Comparison of ENCODE assay signal across 9 cellular contexts in the genomic region with DNA sequence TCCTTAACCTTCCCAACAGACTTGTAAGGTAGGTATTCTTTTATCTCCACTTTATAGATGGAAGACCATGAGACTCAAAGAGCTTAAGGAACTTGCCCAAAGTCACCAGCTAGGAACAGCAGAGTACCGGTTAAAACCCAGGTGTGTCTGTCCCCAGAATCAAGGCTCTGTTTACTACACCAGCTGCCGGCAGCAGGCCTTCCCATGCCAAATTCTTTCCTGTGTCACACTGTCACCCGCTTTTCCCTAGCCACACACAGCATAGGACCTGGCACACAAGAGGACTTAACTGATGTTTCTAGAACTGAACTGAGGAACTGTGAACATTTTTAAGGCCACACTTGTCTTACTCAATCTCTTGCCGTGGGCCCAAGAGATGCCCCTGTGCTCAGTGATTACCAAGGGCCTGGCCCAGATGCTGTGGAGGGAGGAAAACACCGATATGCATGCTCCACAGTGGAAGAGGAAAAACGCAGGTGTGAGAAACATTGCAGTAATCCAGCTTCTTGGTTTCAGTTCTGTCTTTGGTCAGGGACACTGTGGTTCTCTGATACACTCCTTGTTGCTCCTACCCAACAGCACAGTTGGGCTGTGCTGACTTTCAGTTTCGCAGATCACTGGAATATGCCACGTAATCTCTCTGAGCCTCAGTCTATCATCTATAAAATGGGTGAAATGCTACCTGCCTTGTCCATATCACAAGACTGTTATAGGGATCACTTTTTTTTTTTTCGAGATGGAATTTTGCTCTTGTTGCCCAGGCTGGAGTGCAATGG. TPM values are rescaled to one million over a fixed set of nuclear protein-coding genes. Genes with fewer than 3 reads are reported as not detected.
DNase-seq lines count a peak whose midpoint lies in the region; ATAC-seq and TF ChIP-seq lines count a peak whose summit lies in the region.
"Had no signal": no experiment of that assay in that cellular context is flagged by ENCODE, and none has a peak within 500 bp of the region (broad histone marks: within the 10 kb centered on the region; RNA-seq: fewer than 3 reads in every experiment).

No MANE protein-coding gene starts in this region.

- peaks cover 11 to 13% of the 10 kb centered on the region in 2 experiments for H3K9me3 Mint-ChIP-seq in H9

- ATAC-seq in GM19455 (IDR thresholded peaks at IDR 0.05; ENCODE audit: unreplicated experiment) = peak; percentile 83
- peak; percentile 75 for ATAC-seq in HG03469 (IDR thresholded peaks at IDR 0.05; ENCODE audit: unreplicated experiment)
- peak; percentile 28 for ATAC-seq in esophagus mucosa

- H4K20me1 ChIP-seq in H9 (ENCODE audit: control insufficient read depth, insufficient read depth, insufficient read length) = no peaks in the 10 kb centered on the region

- no peaks in the 10 kb centered on the region for H3K9me3 ChIP-seq in H9 (ENCODE audit: control insufficient read depth, low read depth, low read length)

- no peak overlapping the region for H3K23ac ChIP-seq in H9 (ENCODE audit: insufficient read length, low read depth, low read length)

- no peak overlapping the region for H2BK20ac ChIP-seq in H9 (ENCODE audit: low read depth, low read length, poor library complexity, severe bottlenecking)

- no peak overlapping the region for H3K14ac ChIP-seq in H9 (ENCODE audit: insufficient read depth, low read length)

- no peak overlapping the region for H2AFZ ChIP-seq in H9 (ENCODE audit: low read length)

- H3K56ac ChIP-seq in H9 (ENCODE audit: insufficient read length, low read depth, low read length) = no peak overlapping the region

- no peaks in the 10 kb centered on the region for H3K4me1 ChIP-seq in H9 (ENCODE audit: insufficient read depth, low read length)

- no peak overlapping the region for H2BK15ac ChIP-seq in H9 (ENCODE audit: low read depth, low read length)

- H3K9ac ChIP-seq in H9 (ENCODE audit: extremely low read depth, insufficient read length, low read length) = no peak overlapping the region

- no peak overlapping the region for H3K4ac ChIP-seq in H9 (ENCODE audit: low read depth, low read length)

- no peak overlapping the region for H4K8ac ChIP-seq in H9 (replicated peaks; ENCODE audit: insufficient read length, low read depth, low read length)

- no peak overlapping the region for H4K5ac ChIP-seq in H9 (ENCODE audit: insufficient read length, low read depth, low read length)

- no peak for TF ChIP-seq CTCF in GM06990 (IDR thresholded peaks at IDR 0.05; ENCODE audit: insufficient read depth, low read length, poor library complexity, severe bottlenecking)
- TF ChIP-seq CTCF in H9 (conservative IDR thresholded peaks at IDR 0.05) = no peak

- no peak overlapping the region for H3K27ac Mint-ChIP-seq in H9
- H3K27ac Mint-ChIP-seq: activated naive CD8-positive, alpha-beta T cell had no signal

- no peaks in the 10 kb centered on the region for H3K27me3 Mint-ChIP-seq in H9 (ENCODE audit: low read depth)
- H3K27me3 Mint-ChIP-seq: activated naive CD8-positive, alpha-beta T cell had no signal

- no peak overlapping the region for H2BK120ac ChIP-seq in H9 (ENCODE audit: low read depth, low read length, poor library complexity, severe bottlenecking)

- no peak overlapping the region for H3K4me3 Mint-ChIP-seq in H9
- H3K4me3 Mint-ChIP-seq: activated naive CD8-positive, alpha-beta T cell had no signal

- H3K27me3 ChIP-seq in GM06990 (replicated peaks; ENCODE audit: control insufficient read depth, insufficient read depth, low read length) = no peaks in the 10 kb centered on the region
- no peaks in the 10 kb centered on the region for H3K27me3 ChIP-seq in H9 (ENCODE audit: insufficient read depth, low read length)

- H3K79me1 ChIP-seq in H9 (ENCODE audit: insufficient read depth, low read depth, low read length, poor library complexity, severe bottlenecking) = no peaks in the 10 kb centered on the region

- H3K4me3 ChIP-seq in GM06990 (replicated peaks; ENCODE audit: low read depth, low read length) = no peak overlapping the region

- no peak overlapping the region for H2AK5ac ChIP-seq in H9 (ENCODE audit: insufficient read length, low read length)

- no peaks in the 10 kb centered on the region for H3K36me3 ChIP-seq in GM06990 (ENCODE audit: control insufficient read depth, insufficient read depth, low read length)

- no CpG with 5 or more reads among the region's 9 CpGs for WGBS in H9 (ENCODE audit: extremely low coverage, insufficient read length, low lambda C conversion rate)

- H3K23me2 ChIP-seq in H9 (ENCODE audit: insufficient read length, low read depth, low read length, poor library complexity, severe bottlenecking) = no peaks in the 10 kb centered on the region

- H3K79me2 ChIP-seq in H9 (ENCODE audit: insufficient read depth, low read length) = no peaks in the 10 kb centered on the region

- H3K18ac ChIP-seq in H9 (ENCODE audit: insufficient read length, low read depth, low read length) = no peak overlapping the region

- peaks cover 7 to 12% of the 10 kb centered on the region in 2 experiments; a peak in 3 of 4 replicates for H3K4me1 Mint-ChIP-seq in H9

- no peak overlapping the region for H2BK12ac ChIP-seq in H9 (ENCODE audit: insufficient read length, low read depth, low read length)

- DNase-seq in GM06990 (ENCODE audit: extremely low read depth, insufficient read length) (peak; percentile 68), COR-L47 (lab: John Stamatoyannopoulos, UW) (no peak), cortex of kidney (lab: John Stamatoyannopoulos, UW) (no peak), H9 (no peak), kidney glomerular epithelial cell (lab: John Stamatoyannopoulos, UW) (no peak)

- H3T11ph ChIP-seq in H9 (ENCODE audit: low read length) = no peak overlapping the region

- H4K91ac ChIP-seq in H9 (ENCODE audit: insufficient read length, low read depth, low read length) = no peak overlapping the region

- no peak overlapping the region for H3K27ac ChIP-seq in H9 (ENCODE audit: insufficient read length, low read depth, low read length)

- H3K36me3 Mint-ChIP-seq in H9 (ENCODE audit: insufficient read depth in 1 of 3, low read depth in 3 of 3) = peaks cover 1 to 11% (median 7%) of the 10 kb centered on the region in 3 experiments; a peak in 5 of 7 replicates
- H3K36me3 Mint-ChIP-seq: activated naive CD8-positive, alpha-beta T cell had no signal

- H2BK5ac ChIP-seq in H9 (ENCODE audit: insufficient read length, low read length) = no peak overlapping the region

- no peak overlapping the region for H3K4me2 ChIP-seq in H9 (ENCODE audit: insufficient read depth, insufficient read length, low read length)

RNA-seq across cellular contexts. Expression of a gene that starts 13.9 kb away (rescaled TPM):
- total RNA-seq in esophagus mucosa = 0.20 TPM
- total RNA-seq in H9 (2021) = not detected in 2 replicates

RNA-seq across cellular contexts. Expression of a gene that starts 43.1 kb away (rescaled TPM):
- total RNA-seq in esophagus mucosa (6.3 TPM), H9 (2021) (not detected in 2 replicates)

Comparison
In these comparisons a context has a peak if more than half of its experiments do, and no peak if none do; other contexts are left out.
1. ATAC-seq: peak in every context shown above with its lines; median percentile 83 in GM19455; 75 in HG03469; 28 in esophagus mucosa.